In the genomic region with DNA sequence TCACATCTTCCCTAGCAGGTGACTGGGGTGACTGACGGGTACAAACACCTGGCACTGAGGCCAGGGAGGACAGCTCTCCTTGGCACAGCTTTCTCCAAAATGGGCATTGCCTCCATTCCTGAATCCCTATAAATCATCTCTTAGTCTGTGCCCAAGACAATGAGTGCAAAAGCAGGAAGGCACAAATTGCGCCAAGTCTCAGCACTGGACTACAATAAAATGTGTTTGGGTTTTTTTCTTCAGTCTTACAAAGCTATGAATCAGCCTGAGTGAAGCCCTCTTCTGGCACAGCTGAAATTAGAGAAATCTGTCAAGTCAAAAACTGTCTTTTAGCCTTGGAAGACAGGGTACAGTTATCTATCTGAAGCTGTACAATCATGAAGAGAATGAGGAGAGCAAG, we compare ENCODE assay signal across 23 cellular contexts.
"Had no signal": no experiment of that assay in that cellular context is flagged by ENCODE, and none has a peak within 500 bp of the region (broad histone marks: within the 10 kb centered on the region; RNA-seq: fewer than 3 reads in every experiment).

No MANE protein-coding gene starts in this region.

- H3K9me3 ChIP-seq: body of pancreas, esophagus muscularis mucosa, left lung, tibial artery, uterus had no signal

- H3K9me3 Mint-ChIP-seq: activated CD4-positive, alpha-beta memory T cell treated with anti-CD3 and anti-CD28 coated beads, Interleukin-2, amount 10 ng/mL, durations not matched to agents 7 days and 5 days; activated naive CD4-positive, alpha-beta T cell treated with anti-CD3 and anti-CD28 coated beads for 36 hours; activated naive CD8-positive, alpha-beta T cell treated with anti-CD3 and anti-CD28 coated beads, Interleukin-2, amount 10 ng/mL, durations not matched to agents 7 days and 5 days; activated T-cell treated with anti-CD3 and anti-CD28 coated beads, Interleukin-2, amount 50 U/mL, for 72 hours; effector memory CD8-positive, alpha-beta T cell; naive B cell; stimulated activated effector memory CD8-positive, alpha-beta T cell treated with anti-CD3 and anti-CD28 coated beads, Interleukin-12 subunit alpha, Interleukin-12 subunit beta, amount 100 ng/mL, for 72 hours; stimulated activated naive CD8-positive, alpha-beta T cell treated with anti-CD3 and anti-CD28 coated beads, Interleukin-15, amount 100 ng/mL, for 72 hours had no signal

- H3K36me3 ChIP-seq: esophagus muscularis mucosa, left lung, tibial artery, uterus had no signal

- H3K27me3 Mint-ChIP-seq: activated CD4-positive, alpha-beta memory T cell treated with anti-CD3 and anti-CD28 coated beads, Interleukin-2, amount 10 ng/mL, durations not matched to agents 7 days and 5 days; stimulated activated naive CD8-positive, alpha-beta T cell treated with anti-CD3 and anti-CD28 coated beads, Interleukin-15, amount 100 ng/mL, for 72 hours had no signal

- H3K4me1 ChIP-seq: body of pancreas, esophagus muscularis mucosa, tibial artery, uterus had no signal

- H3K4me1 Mint-ChIP-seq: stimulated activated effector memory CD8-positive, alpha-beta T cell treated with anti-CD3 and anti-CD28 coated beads, Interleukin-12 subunit alpha, Interleukin-12 subunit beta, amount 100 ng/mL, for 72 hours; stimulated activated naive CD8-positive, alpha-beta T cell treated with anti-CD3 and anti-CD28 coated beads, Interleukin-15, amount 100 ng/mL, for 72 hours had no signal

- H3K4me3 Mint-ChIP-seq: activated CD4-positive, alpha-beta memory T cell treated with anti-CD3 and anti-CD28 coated beads, Interleukin-2, amount 10 ng/mL, durations not matched to agents 7 days and 5 days; activated naive CD4-positive, alpha-beta T cell treated with anti-CD3 and anti-CD28 coated beads for 36 hours; activated naive CD8-positive, alpha-beta T cell treated with anti-CD3 and anti-CD28 coated beads, Interleukin-2, amount 10 ng/mL, durations not matched to agents 7 days and 5 days; activated T-cell treated with anti-CD3 and anti-CD28 coated beads, Interleukin-2, amount 50 U/mL, for 72 hours; effector memory CD8-positive, alpha-beta T cell; naive B cell; stimulated activated effector memory CD8-positive, alpha-beta T cell treated with anti-CD3 and anti-CD28 coated beads, Interleukin-12 subunit alpha, Interleukin-12 subunit beta, amount 100 ng/mL, for 72 hours; stimulated activated naive CD8-positive, alpha-beta T cell treated with anti-CD3 and anti-CD28 coated beads, Interleukin-15, amount 100 ng/mL, for 72 hours had no signal

- H3K4me3 ChIP-seq: body of pancreas, esophagus muscularis mucosa, left lung, lung, tibial artery, uterus had no signal

- H3K27ac ChIP-seq: body of pancreas, esophagus muscularis mucosa, left lung, tibial artery, uterus had no signal

- FAIRE-seq: kidney, small intestine had no signal

- H3K27me3 ChIP-seq: body of pancreas, esophagus muscularis mucosa, left lung, tibial artery, uterus had no signal

- H3K27ac Mint-ChIP-seq: activated CD4-positive, alpha-beta memory T cell treated with anti-CD3 and anti-CD28 coated beads, Interleukin-2, amount 10 ng/mL, durations not matched to agents 7 days and 5 days; activated naive CD4-positive, alpha-beta T cell treated with anti-CD3 and anti-CD28 coated beads for 36 hours; activated naive CD8-positive, alpha-beta T cell treated with anti-CD3 and anti-CD28 coated beads, Interleukin-2, amount 10 ng/mL, durations not matched to agents 7 days and 5 days; activated T-cell treated with anti-CD3 and anti-CD28 coated beads, Interleukin-2, amount 50 U/mL, for 72 hours; effector memory CD8-positive, alpha-beta T cell; naive B cell; stimulated activated effector memory CD8-positive, alpha-beta T cell treated with anti-CD3 and anti-CD28 coated beads, Interleukin-12 subunit alpha, Interleukin-12 subunit beta, amount 100 ng/mL, for 72 hours; stimulated activated naive CD8-positive, alpha-beta T cell treated with anti-CD3 and anti-CD28 coated beads, Interleukin-15, amount 100 ng/mL, for 72 hours had no signal

- DNase-seq: activated CD4-positive, alpha-beta memory T cell treated with anti-CD3 and anti-CD28 coated beads, Interleukin-2, amount 10 ng/mL, durations not matched to agents 7 days and 5 days; activated CD4-positive, alpha-beta T cell treated with anti-CD3 and anti-CD28 coated beads for 48 hours; activated effector memory CD4-positive, alpha-beta T cell treated with Interleukin-2 at 50 U/mL for 16 hours; activated naive CD4-positive, alpha-beta T cell treated with anti-CD3 and anti-CD28 coated beads for 36 hours; activated naive CD8-positive, alpha-beta T cell treated with anti-CD3 and anti-CD28 coated beads, Interleukin-2, amount 10 ng/mL, durations not matched to agents 7 days and 5 days; activated T-cell treated with anti-CD3 and anti-CD28 coated beads, Interleukin-2, amount 50 U/mL, for 72 hours; anterior cingulate cortex; body of pancreas; effector memory CD8-positive, alpha-beta T cell; kidney; left lung; naive B cell; occipital lobe; small intestine; stimulated activated CD4-positive, alpha-beta T cell treated with anti-CD3 and anti-CD28 coated beads, Interleukin-2, amount 100 ng/mL, for 24 hours; stimulated activated naive CD8-positive, alpha-beta T cell treated with anti-CD3 and anti-CD28 coated beads, Interleukin-15, amount 100 ng/mL, for 72 hours; T-helper 2 cell; tibial artery; uterus had no signal

- ATAC-seq: activated T-cell treated with anti-CD3 and anti-CD28 coated beads, Interleukin-2, amount 50 U/mL, for 72 hours; body of pancreas; effector memory CD8-positive, alpha-beta T cell; left lung; sciatic nerve; stimulated activated effector memory CD8-positive, alpha-beta T cell treated with anti-CD3 and anti-CD28 coated beads, Interleukin-12 subunit alpha, Interleukin-12 subunit beta, amount 100 ng/mL, for 72 hours; stimulated activated naive CD8-positive, alpha-beta T cell treated with anti-CD3 and anti-CD28 coated beads, Interleukin-15, amount 100 ng/mL, for 72 hours had no signal

- H3K36me3 Mint-ChIP-seq: activated naive CD8-positive, alpha-beta T cell treated with anti-CD3 and anti-CD28 coated beads, Interleukin-2, amount 10 ng/mL, durations not matched to agents 7 days and 5 days; naive B cell; stimulated activated effector memory CD8-positive, alpha-beta T cell treated with anti-CD3 and anti-CD28 coated beads, Interleukin-12 subunit alpha, Interleukin-12 subunit beta, amount 100 ng/mL, for 72 hours had no signal
